24 cellular contexts compared by ENCODE assay signal in the genomic region with DNA sequence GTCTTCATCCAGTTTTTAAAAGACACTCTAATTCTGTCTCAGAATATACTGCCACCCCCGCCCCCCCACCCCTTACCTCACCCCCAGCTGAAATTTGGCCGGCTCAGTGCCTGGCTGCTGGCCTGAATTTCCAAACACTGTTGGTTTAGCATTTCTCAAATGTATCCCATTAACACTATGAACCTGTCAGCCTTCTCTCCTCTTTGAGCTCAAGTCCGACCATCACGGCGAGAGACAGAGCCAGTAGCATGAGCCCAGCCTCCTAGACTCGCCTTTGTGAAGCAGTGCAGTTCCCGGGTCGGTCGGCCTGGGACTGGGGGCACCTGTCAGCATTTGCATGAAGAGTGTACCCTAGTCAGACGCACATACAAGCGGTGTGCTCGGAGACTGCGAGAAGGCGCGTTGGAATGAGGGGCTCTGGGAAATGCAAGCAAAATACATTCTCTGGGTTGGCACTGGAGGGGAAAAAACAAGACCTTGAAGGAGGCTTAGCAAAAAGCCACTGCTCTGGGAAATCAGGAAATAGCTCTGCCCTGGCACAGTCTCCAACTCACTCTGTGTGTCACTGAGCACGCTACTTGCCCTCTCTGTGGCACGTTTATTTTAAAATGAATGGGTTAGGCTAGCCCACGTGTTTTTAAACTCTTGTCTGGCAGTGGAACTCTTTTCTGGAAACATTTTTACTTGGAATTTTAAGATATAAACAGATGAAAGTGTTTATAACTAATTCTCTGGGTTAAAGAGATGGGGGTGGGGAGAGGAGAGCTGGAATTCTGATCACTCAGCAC.
DNase-seq lines count a peak whose midpoint lies in the region; ATAC-seq and TF ChIP-seq lines count a peak whose summit lies in the region.
"Had no signal": no experiment of that assay in that cellular context is flagged by ENCODE, and none has a peak within 500 bp of the region (broad histone marks: within the 10 kb centered on the region; RNA-seq: fewer than 3 reads in every experiment).

No MANE protein-coding gene starts in this region.

- H3K27ac Mint-ChIP-seq in WTC11 (peak overlapping the region; percentile 65), neural crest cell (ENCODE audit: unreplicated experiment) (peak overlapping the region; percentile 76)
- no peak overlapping the region for H3K27ac Mint-ChIP-seq in activated naive CD4-positive, alpha-beta T cell treated with anti-CD3 and anti-CD28 coated beads for 36 hours
- H3K27ac Mint-ChIP-seq: HFFc6 had no signal

- H3K36me3 Mint-ChIP-seq in WTC11 (no peaks in the 10 kb centered on the region), neural crest cell (ENCODE audit: low read depth) (no peaks in the 10 kb centered on the region)
- H3K36me3 Mint-ChIP-seq in activated naive CD4-positive, alpha-beta T cell treated with anti-CD3 and anti-CD28 coated beads for 36 hours (ENCODE audit: low read depth) = no peaks in the 10 kb centered on the region

- H3K27me3 ChIP-seq in esophagus muscularis mucosa (no peaks in the 10 kb centered on the region), sigmoid colon (no peaks in the 10 kb centered on the region), ovary (no peaks in the 10 kb centered on the region)
- H3K27me3 ChIP-seq: BE2C had no signal

- ATAC-seq in WTC11 = no peak
- ATAC-seq in GM18870 (IDR thresholded peaks at IDR 0.05; ENCODE audit: unreplicated experiment) = no peak
- ATAC-seq: A549, HepG2, Panc1 had no signal

- H3K36me3 ChIP-seq in esophagus muscularis mucosa (no peaks in the 10 kb centered on the region), sigmoid colon (no peaks in the 10 kb centered on the region), ovary (no peaks in the 10 kb centered on the region)
- H3K36me3 ChIP-seq: BE2C had no signal

- H3K4me3 Mint-ChIP-seq in WTC11 (no peak overlapping the region), neural crest cell (no peak overlapping the region)
- no peak overlapping the region for H3K4me3 Mint-ChIP-seq in activated naive CD4-positive, alpha-beta T cell treated with anti-CD3 and anti-CD28 coated beads for 36 hours
- H3K4me3 Mint-ChIP-seq: HFFc6 had no signal

- H3K9me3 Mint-ChIP-seq in WTC11 = no peaks in the 10 kb centered on the region
- H3K9me3 Mint-ChIP-seq in neural crest cell = no peaks in the 10 kb centered on the region
- no peaks in the 10 kb centered on the region for H3K9me3 Mint-ChIP-seq in activated naive CD4-positive, alpha-beta T cell treated with anti-CD3 and anti-CD28 coated beads for 36 hours

- POLR2A ChIA-PET in WTC11 (lab: Charles Lee) = interaction anchor here (0.7 kb wide), 1 partner anchor 15 kb away, joined by 3 read pairs; no protein-coding TSS in a partner anchor

- CTCF ChIA-PET in WTC11 (lab: Charles Lee) = interaction anchor here (2.0 kb wide), 1 partner anchor 112 kb away, joined by 4 read pairs; no protein-coding TSS in a partner anchor
- CTCF ChIA-PET in activated naive CD4-positive, alpha-beta T cell treated with anti-CD3 and anti-CD28 coated beads for 36 hours (lab: Charles Lee) = interaction anchor here (0.7 kb wide), 1 partner anchor 147 kb away, joined by 4 read pairs; no protein-coding TSS in a partner anchor

- DNase-seq in WTC11 (ENCODE audit: low spot score) (no peak), esophagus muscularis mucosa (ENCODE audit: extremely low spot score) (no peak), neural crest cell (ENCODE audit: low read depth, low spot score) (no peak), sigmoid colon (no peak), ovary (no peak), foreskin melanocyte (no peak)
- no peak for DNase-seq in activated naive CD4-positive, alpha-beta T cell treated with anti-CD3 and anti-CD28 coated beads for 36 hours
- DNase-seq: BE2C, DMS53, GDM1, H7, HFFc6, KG1, NCI-H1092, NCI-H1436 treated with DMSO at 0.1 percent for 48 hours, NCI-H1930, NCI-H2227 treated with DMSO at 0.1 percent for 48 hours, NCI-H510A treated with DMSO at 0.1 percent for 48 hours, NCI-H748 treated with DMSO at 0.1 percent for 48 hours had no signal

- no peaks in the 10 kb centered on the region for H3K9me3 ChIP-seq in esophagus muscularis mucosa
- H3K9me3 ChIP-seq in sigmoid colon = no peaks in the 10 kb centered on the region
- H3K9me3 ChIP-seq in ovary = no peaks in the 10 kb centered on the region
- H3K9me3 ChIP-seq: A549, BE2C had no signal

- 50% methylated on average over 18 of the region's 18 CpGs for WGBS in esophagus muscularis mucosa
- WGBS in sigmoid colon, 2 donors = 73 to 74% methylated on average over 18 of the region's 18 CpGs
- 38 to 42% (median 41%) methylated on average over 18 of the region's 18 CpGs for WGBS in ovary, 3 donors

- TF ChIP-seq POLR2A in esophagus muscularis mucosa (IDR thresholded peaks at IDR 0.05; ENCODE audit: low read depth) = no peak
- TF ChIP-seq POLR2A in sigmoid colon (IDR thresholded peaks at IDR 0.05) = no peak
- TF ChIP-seq POLR2A in ovary (IDR thresholded peaks at IDR 0.05) = no peak

- H3K4me3 ChIP-seq in esophagus muscularis mucosa (peak overlapping the region in 3 of 4 donors; percentile 2 to 13 (median 8)), sigmoid colon (peak overlapping the region in 2 of 4 donors; percentile 1 to 13), ovary (no peak overlapping the region)
- H3K4me3 ChIP-seq: A549 had no signal

- no peaks in the 10 kb centered on the region for H3K27me3 Mint-ChIP-seq in WTC11 (ENCODE audit: low read depth)
- H3K27me3 Mint-ChIP-seq in neural crest cell (ENCODE audit: low read depth) = no peaks in the 10 kb centered on the region
- H3K27me3 Mint-ChIP-seq in activated naive CD4-positive, alpha-beta T cell treated with anti-CD3 and anti-CD28 coated beads for 36 hours (ENCODE audit: low read depth) = no peaks in the 10 kb centered on the region

- no peak for TF ChIP-seq EP300 in esophagus muscularis mucosa (IDR thresholded peaks at IDR 0.05)
- no peak for TF ChIP-seq EP300 in sigmoid colon (IDR thresholded peaks at IDR 0.05)
- no peak for TF ChIP-seq EP300 in ovary (IDR thresholded peaks at IDR 0.05)

- peaks cover 7% of the 10 kb centered on the region for H3K4me1 Mint-ChIP-seq in WTC11
- peaks cover 33% of the 10 kb centered on the region for H3K4me1 Mint-ChIP-seq in neural crest cell
- no peaks in the 10 kb centered on the region for H3K4me1 Mint-ChIP-seq in activated naive CD4-positive, alpha-beta T cell treated with anti-CD3 and anti-CD28 coated beads for 36 hours (ENCODE audit: low read depth)

- no peak for TF ChIP-seq CTCF in WTC11 (IDR thresholded peaks at IDR 0.05)
- TF ChIP-seq CTCF in esophagus muscularis mucosa (IDR thresholded peaks at IDR 0.05) = no peak
- TF ChIP-seq CTCF in neural crest cell (conservative IDR thresholded peaks at IDR 0.05) = no peak
- TF ChIP-seq CTCF in sigmoid colon (IDR thresholded peaks at IDR 0.05) = no peak
- no peak for TF ChIP-seq CTCF in ovary (IDR thresholded peaks at IDR 0.05)

- H3K4me1 ChIP-seq in esophagus muscularis mucosa = peaks cover 0 to 48% (median 46%) of the 10 kb centered on the region in 4 donors
- H3K4me1 ChIP-seq in sigmoid colon = peaks cover 0 to 48% (median 36%) of the 10 kb centered on the region in 4 donors
- H3K4me1 ChIP-seq in ovary (ENCODE audit: insufficient read depth) = peaks cover 9% of the 10 kb centered on the region
- H3K4me1 ChIP-seq: A549 had no signal

- peak overlapping the region; percentile 44 to 75 (median 58) for H3K27ac ChIP-seq in esophagus muscularis mucosa (replicated peaks in 1 of 4)
- H3K27ac ChIP-seq in sigmoid colon = peak overlapping the region in 3 of 4 donors; percentile 34 to 55 (median 43)
- H3K27ac ChIP-seq in ovary = no peak overlapping the region
- H3K27ac ChIP-seq: A549, HL-60 had no signal

- intact Hi-C loops in esophagus muscularis mucosa (cut with DNase I) = no loop called here
- intact Hi-C loops in sigmoid colon (cut with DNase I) = loop anchor here (5.0 kb wide), 2 partner anchors 57 to 107 kb away; a partner anchor contains a TSS
- intact Hi-C loops in ovary (cut with DNase I) = no loop called here
- intact Hi-C loops in activated naive CD4-positive, alpha-beta T cell treated with anti-CD3 and anti-CD28 coated beads for 36 hours (cut with micrococcal nuclease) = no loop called here

TF ChIP-seq in WTC11, 78 proteins besides CTCF, POLR2A, EP300 and RAD21:
- TF ChIP-seq, protein P1, sequence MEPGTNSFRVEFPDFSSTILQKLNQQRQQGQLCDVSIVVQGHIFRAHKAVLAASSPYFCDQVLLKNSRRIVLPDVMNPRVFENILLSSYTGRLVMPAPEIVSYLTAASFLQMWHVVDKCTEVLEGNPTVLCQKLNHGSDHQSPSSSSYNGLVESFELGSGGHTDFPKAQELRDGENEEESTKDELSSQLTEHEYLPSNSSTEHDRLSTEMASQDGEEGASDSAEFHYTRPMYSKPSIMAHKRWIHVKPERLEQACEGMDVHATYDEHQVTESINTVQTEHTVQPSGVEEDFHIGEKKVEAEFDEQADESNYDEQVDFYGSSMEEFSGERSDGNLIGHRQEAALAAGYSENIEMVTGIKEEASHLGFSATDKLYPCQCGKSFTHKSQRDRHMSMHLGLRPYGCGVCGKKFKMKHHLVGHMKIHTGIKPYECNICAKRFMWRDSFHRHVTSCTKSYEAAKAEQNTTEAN (CRISPR knock-in tag; IDR thresholded peaks at IDR 0.05) = no peak
- no peak for TF ChIP-seq NR3C1 (CRISPR knock-in tag; conservative IDR thresholded peaks at IDR 0.05; ENCODE audit: low read depth)
- TF ChIP-seq, protein P2, sequence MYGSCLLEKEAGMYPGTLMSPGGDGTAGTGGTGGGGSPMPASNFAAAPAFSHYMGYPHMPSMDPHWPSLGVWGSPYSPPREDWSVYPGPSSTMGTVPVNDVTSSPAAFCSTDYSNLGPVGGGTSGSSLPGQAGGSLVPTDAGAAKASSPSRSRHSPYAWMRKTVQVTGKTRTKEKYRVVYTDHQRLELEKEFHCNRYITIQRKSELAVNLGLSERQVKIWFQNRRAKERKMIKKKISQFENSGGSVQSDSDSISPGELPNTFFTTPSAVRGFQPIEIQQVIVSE (CRISPR knock-in tag; IDR thresholded peaks at IDR 0.05; ENCODE audit: borderline replicate concordance) = no peak
- no peak for TF ChIP-seq OVOL2 (CRISPR knock-in tag; IDR thresholded peaks at IDR 0.05; ENCODE audit: borderline replicate concordance)
- no peak for TF ChIP-seq TCF7 (CRISPR knock-in tag; IDR thresholded peaks at IDR 0.05; ENCODE audit: low read depth)
- TF ChIP-seq HMGA2 (CRISPR knock-in tag; IDR thresholded peaks at IDR 0.05) = no peak
- TF ChIP-seq CBFB (CRISPR knock-in tag; IDR thresholded peaks at IDR 0.05; ENCODE audit: low read depth) = no peak
- no peak for TF ChIP-seq ZNF138 (CRISPR knock-in tag; conservative IDR thresholded peaks at IDR 0.05)
- TF ChIP-seq ZNF232 (CRISPR knock-in tag; IDR thresholded peaks at IDR 0.05) = no peak
- TF ChIP-seq, protein P3, sequence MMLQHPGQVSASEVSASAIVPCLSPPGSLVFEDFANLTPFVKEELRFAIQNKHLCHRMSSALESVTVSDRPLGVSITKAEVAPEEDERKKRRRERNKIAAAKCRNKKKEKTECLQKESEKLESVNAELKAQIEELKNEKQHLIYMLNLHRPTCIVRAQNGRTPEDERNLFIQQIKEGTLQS (CRISPR knock-in tag; conservative IDR thresholded peaks at IDR 0.05) = no peak

Comparison
In these comparisons a context has a peak if more than half of its experiments do, and no peak if none do; other contexts are left out.
1. H3K27ac ChIP-seq: peak in esophagus muscularis mucosa (4 of 4) and sigmoid colon (3 of 4); none in ovary (0 of 2).